Comparison of ENCODE assay signal across 1 cellular context in the genomic region with DNA sequence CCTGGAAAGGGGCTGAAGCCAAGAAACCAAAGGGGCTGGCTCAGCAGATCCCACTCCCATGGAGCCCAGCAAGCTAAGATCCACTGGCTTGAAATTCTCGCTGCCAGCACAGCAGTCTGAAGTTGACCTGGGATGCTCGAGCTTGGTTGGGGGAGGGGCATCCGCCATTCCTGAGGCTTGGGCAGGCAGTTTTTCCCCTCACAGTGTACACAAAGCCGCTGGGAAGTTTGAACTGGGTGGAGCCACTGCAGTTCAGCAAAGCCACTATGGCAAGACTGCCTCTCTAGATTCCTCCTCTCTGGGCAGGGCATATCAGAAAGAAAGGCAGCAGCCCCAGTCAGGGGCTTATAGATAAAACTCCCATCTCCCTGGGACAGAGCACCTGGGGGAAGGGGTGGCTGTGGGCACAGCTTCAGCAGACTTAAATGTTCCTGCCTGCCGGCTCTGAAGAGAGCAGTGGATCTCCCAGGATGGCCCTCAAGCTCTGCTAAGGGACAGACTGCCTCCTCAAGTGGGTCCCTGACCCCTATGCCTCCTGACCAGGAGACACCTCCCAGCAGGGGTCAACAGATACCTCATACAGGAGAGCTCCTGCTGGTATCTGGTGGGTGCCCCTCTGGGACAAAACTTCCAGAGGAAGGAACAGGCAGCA.
TF ChIP-seq lines count a peak whose summit lies in the region.
"Not testable (repeated sequence)": the region's sequence is repeated elsewhere in the genome, so short reads cannot be mapped to it uniquely, and the experiment has no call there.

No MANE protein-coding gene starts in this region.

TF ChIP-seq in HepG2, 621 proteins besides CTCF, POLR2A, EP300 and RAD21 (continued from another document):
- TF ChIP-seq, protein P1, sequence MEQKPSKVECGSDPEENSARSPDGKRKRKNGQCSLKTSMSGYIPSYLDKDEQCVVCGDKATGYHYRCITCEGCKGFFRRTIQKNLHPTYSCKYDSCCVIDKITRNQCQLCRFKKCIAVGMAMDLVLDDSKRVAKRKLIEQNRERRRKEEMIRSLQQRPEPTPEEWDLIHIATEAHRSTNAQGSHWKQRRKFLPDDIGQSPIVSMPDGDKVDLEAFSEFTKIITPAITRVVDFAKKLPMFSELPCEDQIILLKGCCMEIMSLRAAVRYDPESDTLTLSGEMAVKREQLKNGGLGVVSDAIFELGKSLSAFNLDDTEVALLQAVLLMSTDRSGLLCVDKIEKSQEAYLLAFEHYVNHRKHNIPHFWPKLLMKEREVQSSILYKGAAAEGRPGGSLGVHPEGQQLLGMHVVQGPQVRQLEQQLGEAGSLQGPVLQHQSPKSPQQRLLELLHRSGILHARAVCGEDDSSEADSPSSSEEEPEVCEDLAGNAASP (CRISPR knock-in tag; IDR thresholded peaks at IDR 0.05; ENCODE audit: borderline replicate concordance) = peak; percentile 87; the same call in 1 of the 2 replicates
- TF ChIP-seq FOXA1 (IDR thresholded peaks at IDR 0.05) = not testable (repeated sequence)
- TF ChIP-seq FOXA1 (CRISPR knock-in tag; IDR thresholded peaks at IDR 0.05) (peak; percentile 92), KAT8 (CRISPR knock-in tag; IDR thresholded peaks at IDR 0.05) (peak; percentile 53; the same call in 1 of the 2 replicates), ZMYM4 (CRISPR knock-in tag; IDR thresholded peaks at IDR 0.05) (peak; percentile 87), KDM4B (CRISPR knock-in tag; IDR thresholded peaks at IDR 0.05) (0 out of 2 replicates have a peak, but pooled peaks have one; percentile 38), FOXK1 (CRISPR knock-in tag; IDR thresholded peaks at IDR 0.05; ENCODE audit: borderline replicate concordance, low read depth) (0 out of 2 replicates have a peak, but pooled peaks have one; percentile 17), SOX5 (CRISPR knock-in tag; IDR thresholded peaks at IDR 0.05; ENCODE audit: borderline replicate concordance) (peak; percentile 24; the same call in 1 of the 2 replicates), RXRB (CRISPR knock-in tag; IDR thresholded peaks at IDR 0.05; ENCODE audit: borderline replicate concordance) (peak; percentile 64; the same call in 1 of the 2 replicates), ZNF761 (CRISPR knock-in tag; conservative IDR thresholded peaks at IDR 0.05) (0 out of 2 replicates have a peak, but pooled peaks have one; percentile 58), HNF4A (CRISPR knock-in tag; IDR thresholded peaks at IDR 0.05) (peak; percentile 42; the same call in 1 of the 2 replicates), RXRA (CRISPR knock-in tag; IDR thresholded peaks at IDR 0.05) (peak; percentile 81), YY1 (IDR thresholded peaks at IDR 0.05; ENCODE audit: insufficient read depth, insufficient replicate concordance, low read depth, low read length) (peak; percentile 75), MED1 (CRISPR knock-in tag; IDR thresholded peaks at IDR 0.05) (0 out of 2 replicates have a peak, but pooled peaks have one; percentile 34), ZKSCAN8 (CRISPR knock-in tag; IDR thresholded peaks at IDR 0.05; ENCODE audit: borderline replicate concordance) (peak; percentile 37; the same call in 1 of the 2 replicates), SAP130 (CRISPR knock-in tag; IDR thresholded peaks at IDR 0.05; ENCODE audit: low read depth) (peak; percentile 50), ZNF792 (CRISPR knock-in tag; IDR thresholded peaks at IDR 0.05) (0 out of 2 replicates have a peak, but pooled peaks have one; percentile 34), ISL2 (CRISPR knock-in tag; IDR thresholded peaks at IDR 0.05) (0 out of 2 replicates have a peak, but pooled peaks have one; percentile 32), SMAD3 (CRISPR knock-in tag; IDR thresholded peaks at IDR 0.05) (peak; percentile 59; the same call in 1 of the 2 replicates), ZBTB38 (CRISPR knock-in tag; IDR thresholded peaks at IDR 0.05) (0 out of 2 replicates have a peak, but pooled peaks have one; percentile 32), FOXC1 (CRISPR knock-in tag; IDR thresholded peaks at IDR 0.05; ENCODE audit: borderline replicate concordance) (peak; percentile 63; the same call in 1 of the 2 replicates), HOXA3 (CRISPR knock-in tag; IDR thresholded peaks at IDR 0.05) (peak; percentile 84), ZMYM3 (CRISPR knock-in tag; IDR thresholded peaks at IDR 0.05) (peak; percentile 14; the same call in 1 of the 2 replicates), ZNF136 (CRISPR knock-in tag; IDR thresholded peaks at IDR 0.05; ENCODE audit: low read depth) (0 out of 2 replicates have a peak, but pooled peaks have one; percentile 52), SALL2 (CRISPR knock-in tag; IDR thresholded peaks at IDR 0.05) (peak; percentile 34; the same call in 1 of the 2 replicates), ZNF12 (CRISPR knock-in tag; IDR thresholded peaks at IDR 0.05) (0 out of 2 replicates have a peak, but pooled peaks have one; percentile 46), KDM5B (CRISPR knock-in tag; IDR thresholded peaks at IDR 0.05; ENCODE audit: borderline replicate concordance) (peak; percentile 40; the same call in 1 of the 2 replicates), SP5 (CRISPR knock-in tag; IDR thresholded peaks at IDR 0.05; ENCODE audit: borderline replicate concordance, low read depth) (peak; percentile 90), ZNF292 (CRISPR knock-in tag; IDR thresholded peaks at IDR 0.05; ENCODE audit: borderline replicate concordance, low read depth) (peak; percentile 69; the same call in 1 of the 2 replicates), KDM1A (CRISPR knock-in tag; IDR thresholded peaks at IDR 0.05) (0 out of 2 replicates have a peak, but pooled peaks have one; percentile 27), HDAC2 (CRISPR knock-in tag; IDR thresholded peaks at IDR 0.05) (peak; percentile 76)
- TF ChIP-seq, protein P2, sequence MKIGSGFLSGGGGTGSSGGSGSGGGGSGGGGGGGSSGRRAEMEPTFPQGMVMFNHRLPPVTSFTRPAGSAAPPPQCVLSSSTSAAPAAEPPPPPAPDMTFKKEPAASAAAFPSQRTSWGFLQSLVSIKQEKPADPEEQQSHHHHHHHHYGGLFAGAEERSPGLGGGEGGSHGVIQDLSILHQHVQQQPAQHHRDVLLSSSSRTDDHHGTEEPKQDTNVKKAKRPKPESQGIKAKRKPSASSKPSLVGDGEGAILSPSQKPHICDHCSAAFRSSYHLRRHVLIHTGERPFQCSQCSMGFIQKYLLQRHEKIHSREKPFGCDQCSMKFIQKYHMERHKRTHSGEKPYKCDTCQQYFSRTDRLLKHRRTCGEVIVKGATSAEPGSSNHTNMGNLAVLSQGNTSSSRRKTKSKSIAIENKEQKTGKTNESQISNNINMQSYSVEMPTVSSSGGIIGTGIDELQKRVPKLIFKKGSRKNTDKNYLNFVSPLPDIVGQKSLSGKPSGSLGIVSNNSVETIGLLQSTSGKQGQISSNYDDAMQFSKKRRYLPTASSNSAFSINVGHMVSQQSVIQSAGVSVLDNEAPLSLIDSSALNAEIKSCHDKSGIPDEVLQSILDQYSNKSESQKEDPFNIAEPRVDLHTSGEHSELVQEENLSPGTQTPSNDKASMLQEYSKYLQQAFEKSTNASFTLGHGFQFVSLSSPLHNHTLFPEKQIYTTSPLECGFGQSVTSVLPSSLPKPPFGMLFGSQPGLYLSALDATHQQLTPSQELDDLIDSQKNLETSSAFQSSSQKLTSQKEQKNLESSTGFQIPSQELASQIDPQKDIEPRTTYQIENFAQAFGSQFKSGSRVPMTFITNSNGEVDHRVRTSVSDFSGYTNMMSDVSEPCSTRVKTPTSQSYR (CRISPR knock-in tag; IDR thresholded peaks at IDR 0.05; ENCODE audit: borderline replicate concordance) = peak; percentile 98
- TF ChIP-seq, protein P3, sequence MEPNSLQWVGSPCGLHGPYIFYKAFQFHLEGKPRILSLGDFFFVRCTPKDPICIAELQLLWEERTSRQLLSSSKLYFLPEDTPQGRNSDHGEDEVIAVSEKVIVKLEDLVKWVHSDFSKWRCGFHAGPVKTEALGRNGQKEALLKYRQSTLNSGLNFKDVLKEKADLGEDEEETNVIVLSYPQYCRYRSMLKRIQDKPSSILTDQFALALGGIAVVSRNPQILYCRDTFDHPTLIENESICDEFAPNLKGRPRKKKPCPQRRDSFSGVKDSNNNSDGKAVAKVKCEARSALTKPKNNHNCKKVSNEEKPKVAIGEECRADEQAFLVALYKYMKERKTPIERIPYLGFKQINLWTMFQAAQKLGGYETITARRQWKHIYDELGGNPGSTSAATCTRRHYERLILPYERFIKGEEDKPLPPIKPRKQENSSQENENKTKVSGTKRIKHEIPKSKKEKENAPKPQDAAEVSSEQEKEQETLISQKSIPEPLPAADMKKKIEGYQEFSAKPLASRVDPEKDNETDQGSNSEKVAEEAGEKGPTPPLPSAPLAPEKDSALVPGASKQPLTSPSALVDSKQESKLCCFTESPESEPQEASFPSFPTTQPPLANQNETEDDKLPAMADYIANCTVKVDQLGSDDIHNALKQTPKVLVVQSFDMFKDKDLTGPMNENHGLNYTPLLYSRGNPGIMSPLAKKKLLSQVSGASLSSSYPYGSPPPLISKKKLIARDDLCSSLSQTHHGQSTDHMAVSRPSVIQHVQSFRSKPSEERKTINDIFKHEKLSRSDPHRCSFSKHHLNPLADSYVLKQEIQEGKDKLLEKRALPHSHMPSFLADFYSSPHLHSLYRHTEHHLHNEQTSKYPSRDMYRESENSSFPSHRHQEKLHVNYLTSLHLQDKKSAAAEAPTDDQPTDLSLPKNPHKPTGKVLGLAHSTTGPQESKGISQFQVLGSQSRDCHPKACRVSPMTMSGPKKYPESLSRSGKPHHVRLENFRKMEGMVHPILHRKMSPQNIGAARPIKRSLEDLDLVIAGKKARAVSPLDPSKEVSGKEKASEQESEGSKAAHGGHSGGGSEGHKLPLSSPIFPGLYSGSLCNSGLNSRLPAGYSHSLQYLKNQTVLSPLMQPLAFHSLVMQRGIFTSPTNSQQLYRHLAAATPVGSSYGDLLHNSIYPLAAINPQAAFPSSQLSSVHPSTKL (CRISPR knock-in tag; IDR thresholded peaks at IDR 0.05) = peak; percentile 75
- TF ChIP-seq, protein P4, sequence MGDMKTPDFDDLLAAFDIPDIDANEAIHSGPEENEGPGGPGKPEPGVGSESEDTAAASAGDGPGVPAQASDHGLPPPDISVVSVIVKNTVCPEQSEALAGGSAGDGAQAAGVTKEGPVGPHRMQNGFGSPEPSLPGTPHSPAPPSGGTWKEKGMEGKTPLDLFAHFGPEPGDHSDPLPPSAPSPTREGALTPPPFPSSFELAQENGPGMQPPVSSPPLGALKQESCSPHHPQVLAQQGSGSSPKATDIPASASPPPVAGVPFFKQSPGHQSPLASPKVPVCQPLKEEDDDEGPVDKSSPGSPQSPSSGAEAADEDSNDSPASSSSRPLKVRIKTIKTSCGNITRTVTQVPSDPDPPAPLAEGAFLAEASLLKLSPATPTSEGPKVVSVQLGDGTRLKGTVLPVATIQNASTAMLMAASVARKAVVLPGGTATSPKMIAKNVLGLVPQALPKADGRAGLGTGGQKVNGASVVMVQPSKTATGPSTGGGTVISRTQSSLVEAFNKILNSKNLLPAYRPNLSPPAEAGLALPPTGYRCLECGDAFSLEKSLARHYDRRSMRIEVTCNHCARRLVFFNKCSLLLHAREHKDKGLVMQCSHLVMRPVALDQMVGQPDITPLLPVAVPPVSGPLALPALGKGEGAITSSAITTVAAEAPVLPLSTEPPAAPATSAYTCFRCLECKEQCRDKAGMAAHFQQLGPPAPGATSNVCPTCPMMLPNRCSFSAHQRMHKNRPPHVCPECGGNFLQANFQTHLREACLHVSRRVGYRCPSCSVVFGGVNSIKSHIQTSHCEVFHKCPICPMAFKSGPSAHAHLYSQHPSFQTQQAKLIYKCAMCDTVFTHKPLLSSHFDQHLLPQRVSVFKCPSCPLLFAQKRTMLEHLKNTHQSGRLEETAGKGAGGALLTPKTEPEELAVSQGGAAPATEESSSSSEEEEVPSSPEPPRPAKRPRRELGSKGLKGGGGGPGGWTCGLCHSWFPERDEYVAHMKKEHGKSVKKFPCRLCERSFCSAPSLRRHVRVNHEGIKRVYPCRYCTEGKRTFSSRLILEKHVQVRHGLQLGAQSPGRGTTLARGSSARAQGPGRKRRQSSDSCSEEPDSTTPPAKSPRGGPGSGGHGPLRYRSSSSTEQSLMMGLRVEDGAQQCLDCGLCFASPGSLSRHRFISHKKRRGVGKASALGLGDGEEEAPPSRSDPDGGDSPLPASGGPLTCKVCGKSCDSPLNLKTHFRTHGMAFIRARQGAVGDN (CRISPR knock-in tag; IDR thresholded peaks at IDR 0.05) = peak; percentile 84
- TF ChIP-seq, protein P5, sequence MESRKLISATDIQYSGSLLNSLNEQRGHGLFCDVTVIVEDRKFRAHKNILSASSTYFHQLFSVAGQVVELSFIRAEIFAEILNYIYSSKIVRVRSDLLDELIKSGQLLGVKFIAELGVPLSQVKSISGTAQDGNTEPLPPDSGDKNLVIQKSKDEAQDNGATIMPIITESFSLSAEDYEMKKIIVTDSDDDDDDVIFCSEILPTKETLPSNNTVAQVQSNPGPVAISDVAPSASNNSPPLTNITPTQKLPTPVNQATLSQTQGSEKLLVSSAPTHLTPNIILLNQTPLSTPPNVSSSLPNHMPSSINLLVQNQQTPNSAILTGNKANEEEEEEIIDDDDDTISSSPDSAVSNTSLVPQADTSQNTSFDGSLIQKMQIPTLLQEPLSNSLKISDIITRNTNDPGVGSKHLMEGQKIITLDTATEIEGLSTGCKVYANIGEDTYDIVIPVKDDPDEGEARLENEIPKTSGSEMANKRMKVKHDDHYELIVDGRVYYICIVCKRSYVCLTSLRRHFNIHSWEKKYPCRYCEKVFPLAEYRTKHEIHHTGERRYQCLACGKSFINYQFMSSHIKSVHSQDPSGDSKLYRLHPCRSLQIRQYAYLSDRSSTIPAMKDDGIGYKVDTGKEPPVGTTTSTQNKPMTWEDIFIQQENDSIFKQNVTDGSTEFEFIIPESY (CRISPR knock-in tag; IDR thresholded peaks at IDR 0.05) = 0 out of 2 replicates have a peak, but pooled peaks have one; percentile 37
TF ChIP-seq in HepG2: peak in this region for 84; not testable (repeated sequence) for 537.
